Comparison of ENCODE assay signal across 13 cellular contexts in the genomic region with DNA sequence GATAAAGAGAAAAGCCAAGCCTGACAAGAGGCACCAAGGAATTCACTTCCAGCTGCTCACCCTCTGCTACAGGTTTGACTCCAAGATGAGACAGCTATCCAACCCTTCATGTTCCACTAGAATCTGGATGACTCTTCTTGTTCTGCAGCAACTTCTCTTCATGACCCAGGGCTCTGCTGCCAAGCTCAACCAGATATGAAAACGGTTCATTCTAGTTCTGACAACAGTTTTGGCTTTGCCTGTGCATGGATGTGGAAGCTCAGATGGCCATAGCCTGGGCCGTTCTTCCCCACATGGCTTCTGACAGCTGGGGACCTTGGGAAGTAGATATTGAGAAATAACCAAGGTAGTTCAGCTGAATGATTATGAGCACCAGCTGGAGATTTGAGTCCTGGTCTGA. TPM values are rescaled to one million over a fixed set of nuclear protein-coding genes. Genes with fewer than 3 reads are reported as not detected.
DNase-seq lines count a peak whose midpoint lies in the region; ATAC-seq, FAIRE-seq and TF ChIP-seq lines count a peak whose summit lies in the region.
"Had no signal": no experiment of that assay in that cellular context is flagged by ENCODE, and none has a peak within 500 bp of the region (broad histone marks: within the 10 kb centered on the region; RNA-seq: fewer than 3 reads in every experiment).

No MANE protein-coding gene starts in this region.

- H3K36me3 Mint-ChIP-seq in Caco-2 (ENCODE audit: insufficient read depth, unreplicated experiment) = peaks cover 62% of the 10 kb centered on the region
- peaks cover 97% of the 10 kb centered on the region for H3K36me3 Mint-ChIP-seq in stimulated activated effector memory CD8-positive, alpha-beta T cell treated with anti-CD3 and anti-CD28 coated beads, Interleukin-12 subunit alpha, Interleukin-12 subunit beta, amount 100 ng/mL, for 72 hours

- H3K27me3 ChIP-seq in Caco-2 (replicated peaks; ENCODE audit: control insufficient read depth, insufficient read depth, low read length) (no peaks in the 10 kb centered on the region), adipocyte (replicated peaks; ENCODE audit: control insufficient read depth, insufficient read depth, low read length) (no peaks in the 10 kb centered on the region), heart left ventricle (no peaks in the 10 kb centered on the region)

- H3K9me3 ChIP-seq in Caco-2 (no peaks in the 10 kb centered on the region), adipocyte (ENCODE audit: control insufficient read depth, low read length) (no peaks in the 10 kb centered on the region), heart left ventricle (no peaks in the 10 kb centered on the region)

- POLR2A ChIA-PET in Caco-2 (lab: Charles Lee) = interaction anchor here (0.7 to 0.8 kb wide), 2 partner anchors 16 to 198 kb away, joined by 3 to 11 read pairs; a partner anchor contains a TSS

- TF ChIP-seq POLR2A in heart left ventricle (IDR thresholded peaks at IDR 0.05) = no peak

- peak overlapping the region; percentile 78 for H3K27ac Mint-ChIP-seq in Caco-2 (ENCODE audit: unreplicated experiment)
- peak overlapping the region; percentile 98 for H3K27ac Mint-ChIP-seq in stimulated activated effector memory CD8-positive, alpha-beta T cell treated with anti-CD3 and anti-CD28 coated beads, Interleukin-12 subunit alpha, Interleukin-12 subunit beta, amount 100 ng/mL, for 72 hours

- peaks cover 67% of the 10 kb centered on the region for H3K4me1 ChIP-seq in Caco-2
- H3K4me1 ChIP-seq in adipocyte (ENCODE audit: control insufficient read depth, insufficient read depth, low read length) = peaks cover 69% of the 10 kb centered on the region
- H3K4me1 ChIP-seq in heart left ventricle = peaks cover 24 to 73% (median 60%) of the 10 kb centered on the region in 12 donors

- H3K4me3 ChIP-seq in Caco-2 (ENCODE audit: low read depth, low read length) (no peak overlapping the region), adipocyte (ENCODE audit: low read length) (peak overlapping the region; percentile 43), heart left ventricle (no peak overlapping the region)

- BruUV-seq in Caco-2 (replicated peaks; lab: Mats Ljungman, UMichigan) = no TSS peak

- no peak for DNase-seq in Caco-2
- DNase-seq in adipocyte (ENCODE audit: low read depth) = peak; percentile 46
- DNase-seq in heart left ventricle = peak in 2 of 5 donors; percentile 57 to 66
- no peak for DNase-seq in stimulated activated effector memory CD8-positive, alpha-beta T cell treated with anti-CD3 and anti-CD28 coated beads, Interleukin-12 subunit alpha, Interleukin-12 subunit beta, amount 100 ng/mL, for 72 hours (ENCODE audit: low spot score in 2 of 2)
- no peak for DNase-seq in urothelium cell line (ENCODE audit: low spot score)
- no peak for DNase-seq in NCI-H2196 (lab: John Stamatoyannopoulos, UW; ENCODE audit: unreplicated experiment)
- no peak for DNase-seq in stimulated activated CD4-positive, alpha-beta T cell treated with anti-CD3 and anti-CD28 coated beads, Interleukin-12 subunit alpha, Interleukin-12 subunit beta, amount 100 ng/mL, for 4 hours
- no peak for DNase-seq in activated CD4-positive, alpha-beta T cell treated with anti-CD3 and anti-CD28 coated beads for 48 hours
- DNase-seq: activated CD4-positive, alpha-beta T cell treated with anti-CD3 and anti-CD28 coated beads, Interleukin-2, amount 50 U/mL, for 1 hour; COR-L47; GOT3; naive B cell; NCI-H1092 treated with DMSO at 0.1 percent for 48 hours had no signal

- H3K36me3 ChIP-seq in Caco-2 (ENCODE audit: control insufficient read depth, insufficient read depth, low read length) (no peaks in the 10 kb centered on the region), adipocyte (ENCODE audit: control insufficient read depth, insufficient read depth, low read length, severe bottlenecking) (peaks cover 45% of the 10 kb centered on the region), heart left ventricle (peaks cover 0 to 94% (median 73%) of the 10 kb centered on the region in 9 donors)

- H3K27ac ChIP-seq in heart left ventricle = peak overlapping the region in 11 of 12 donors; percentile 18 to 91 (median 44)

- FAIRE-seq in urothelium cell line (lab: Jason Lieb, UNC) = no peak

- TF ChIP-seq CTCF in Caco-2 (IDR thresholded peaks at IDR 0.05; ENCODE audit: insufficient read depth in 1 of 2, low read depth in 1 of 2, low read length in 1 of 2, severe bottlenecking in 1 of 2, unreplicated experiment in 1 of 2) (no peak), heart left ventricle (IDR thresholded peaks at IDR 0.05) (no peak)

- peak overlapping the region; percentile 71 for H3K9ac ChIP-seq in adipocyte (ENCODE audit: low read length)

- WGBS in heart left ventricle, 4 donors = 49 to 65% (median 55%) methylated on average over 2 of the region's 2 CpGs

- peaks cover 49% of the 10 kb centered on the region for H3K4me1 Mint-ChIP-seq in Caco-2 (ENCODE audit: low read depth, unreplicated experiment)
- H3K4me1 Mint-ChIP-seq in stimulated activated effector memory CD8-positive, alpha-beta T cell treated with anti-CD3 and anti-CD28 coated beads, Interleukin-12 subunit alpha, Interleukin-12 subunit beta, amount 100 ng/mL, for 72 hours = peaks cover 53% of the 10 kb centered on the region

- H3K4me3 Mint-ChIP-seq in Caco-2 (ENCODE audit: unreplicated experiment) = no peak overlapping the region
- H3K4me3 Mint-ChIP-seq in stimulated activated effector memory CD8-positive, alpha-beta T cell treated with anti-CD3 and anti-CD28 coated beads, Interleukin-12 subunit alpha, Interleukin-12 subunit beta, amount 100 ng/mL, for 72 hours = no peak overlapping the region
- H3K4me3 Mint-ChIP-seq: naive B cell had no signal

- H3K27me3 Mint-ChIP-seq in Caco-2 (ENCODE audit: insufficient read depth, unreplicated experiment) = no peaks in the 10 kb centered on the region
- H3K27me3 Mint-ChIP-seq: naive B cell had no signal

- ATAC-seq in heart left ventricle = peak in 2 of 4 donors; percentile 2 to 24
- no peak for ATAC-seq in stimulated activated effector memory CD8-positive, alpha-beta T cell treated with anti-CD3 and anti-CD28 coated beads, Interleukin-12 subunit alpha, Interleukin-12 subunit beta, amount 100 ng/mL, for 72 hours

- CTCF ChIA-PET in Caco-2 (lab: Charles Lee) = interaction anchor here (1.0 kb wide), 1 partner anchor 13 kb away, joined by 3 read pairs; no protein-coding TSS in a partner anchor

- intact Hi-C loops in Caco-2 (cut with micrococcal nuclease; ENCODE audit: unreplicated experiment) (no loop called here), heart left ventricle (cut with DNase I) (no loop called here)

- no peaks in the 10 kb centered on the region for H3K9me3 Mint-ChIP-seq in Caco-2 (ENCODE audit: unreplicated experiment)
- H3K9me3 Mint-ChIP-seq in stimulated activated effector memory CD8-positive, alpha-beta T cell treated with anti-CD3 and anti-CD28 coated beads, Interleukin-12 subunit alpha, Interleukin-12 subunit beta, amount 100 ng/mL, for 72 hours = no peaks in the 10 kb centered on the region
- H3K9me3 Mint-ChIP-seq: naive B cell had no signal

RNA-seq across cellular contexts. Expression of a gene that starts 13.7 kb away (rescaled TPM):
- total RNA-seq in Caco-2 (2022) (49.7 and 52.7 TPM in 2 replicates), heart left ventricle (10 to 100 TPM; 34.9 to 76.0 (median 49.8) TPM)
- polyA plus RNA-seq in heart left ventricle = 10 to 100 TPM; 17.4 to 41.2 TPM

RNA-seq across cellular contexts. Expression of a gene that starts 31.4 kb away (rescaled TPM):
- total RNA-seq in Caco-2 (2022) (23.9 and 30.2 TPM in 2 replicates), heart left ventricle (10 to 100 TPM; 10.9 to 30.3 (median 14.3) TPM)
- polyA plus RNA-seq in heart left ventricle = 10 to 100 TPM in 1 of 2 donors, 1 to 10 TPM in 1; 6.9 to 11.1 TPM

RNA-seq across cellular contexts. Expression of a gene that starts 33.6 kb away (rescaled TPM):
- 23.3 and 25.0 TPM in 2 replicates for total RNA-seq in Caco-2 (2022)
- total RNA-seq in heart left ventricle = 10 to 100 TPM; 14.0 to 49.3 (median 22.1) TPM
- 10 to 100 TPM; 10.8 to 11.3 TPM for polyA plus RNA-seq in heart left ventricle

RNA-seq across cellular contexts. Expression of a gene that starts 59.0 kb away (rescaled TPM):
- total RNA-seq in Caco-2 (2022) (250 and 253 TPM in 2 replicates), heart left ventricle (100 to 1,000 TPM; 127 to 181 (median 138) TPM)
- 100 to 1,000 TPM; 205 to 231 TPM for polyA plus RNA-seq in heart left ventricle

RNA-seq across cellular contexts. Expression of a gene that starts 59.0 kb away (rescaled TPM):
- total RNA-seq in Caco-2 (2022) (18.5 and 18.7 TPM in 2 replicates), heart left ventricle (10 to 100 TPM; 27.6 to 97.8 (median 48.7) TPM)
- 10 to 100 TPM; 14.3 to 37.9 TPM for polyA plus RNA-seq in heart left ventricle
